Comparison of ENCODE assay signal across 7 cellular contexts in genomic region chr7:99551329-99551728, GRCh38. TPM values are rescaled to one million over a fixed set of nuclear protein-coding genes. Genes with fewer than 3 reads are reported as not detected.
DNase-seq lines count a peak whose midpoint lies in the region; ATAC-seq and TF ChIP-seq lines count a peak whose summit lies in the region.

No MANE protein-coding gene starts in this region.

- intact Hi-C loops in activated CD8-positive, alpha-beta T cell treated with anti-CD3 and anti-CD28 coated beads for 36 hours (cut with micrococcal nuclease) = loop anchor here (10.0 kb wide), 1 partner anchor 47 kb away; the partner anchor contains the start of genes ZKSCAN5 and ZNF394
- intact Hi-C loops in posterior cingulate gyrus (cut with DNase I) = no loop called here

- CTCF ChIA-PET in activated CD8-positive, alpha-beta T cell treated with anti-CD3 and anti-CD28 coated beads for 36 hours (lab: Charles Lee) = interaction anchor here (1.2 kb wide), 1 partner anchor 51 kb away, joined by 3 read pairs; the partner anchor contains the start of gene ZNF394

- H3K36me3 Mint-ChIP-seq in activated CD8-positive, alpha-beta T cell treated with anti-CD3 and anti-CD28 coated beads for 36 hours (ENCODE audit: low read depth) = peaks cover 50% of the 10 kb centered on the region

- no peak for ATAC-seq in activated CD8-positive, alpha-beta T cell treated with anti-CD3 and anti-CD28 coated beads for 36 hours

- H3K4me3 Mint-ChIP-seq in activated CD8-positive, alpha-beta T cell treated with anti-CD3 and anti-CD28 coated beads for 36 hours = peak overlapping the region; percentile 90

- peak overlapping the region; percentile 38 to 97 (median 88) for H3K27ac ChIP-seq in skin epidermis

- H3K27ac Mint-ChIP-seq in activated CD8-positive, alpha-beta T cell treated with anti-CD3 and anti-CD28 coated beads for 36 hours = peak overlapping the region; percentile 93

- POLR2A ChIA-PET in activated CD8-positive, alpha-beta T cell treated with anti-CD3 and anti-CD28 coated beads for 36 hours (lab: Charles Lee) = no interaction called here

- peaks cover 2% of the 10 kb centered on the region for H3K9me3 Mint-ChIP-seq in activated CD8-positive, alpha-beta T cell treated with anti-CD3 and anti-CD28 coated beads for 36 hours

- DNase-seq in HFF-Myc (ENCODE audit: extremely low read depth, low read depth) = no peak
- no peak for DNase-seq in activated CD8-positive, alpha-beta T cell treated with anti-CD3 and anti-CD28 coated beads for 36 hours
- DNase-seq in hepatic stellate cell (ENCODE audit: low spot score) = peak; percentile 31
- no peak for DNase-seq in MV-4-11 (lab: John Stamatoyannopoulos, UW)
- DNase-seq in posterior cingulate gyrus = no peak
- DNase-seq in NCI-H774 (lab: John Stamatoyannopoulos, UW) = no peak

- TF ChIP-seq CTCF in HFF-Myc (IDR thresholded peaks at IDR 0.05; ENCODE audit: low read depth, low read length, missing control alignments) = no peak
- no peak for TF ChIP-seq CTCF in activated CD8-positive, alpha-beta T cell treated with anti-CD3 and anti-CD28 coated beads for 36 hours (IDR thresholded peaks at IDR 0.05)

- no peaks in the 10 kb centered on the region for H3K27me3 Mint-ChIP-seq in activated CD8-positive, alpha-beta T cell treated with anti-CD3 and anti-CD28 coated beads for 36 hours

- peaks cover 25% of the 10 kb centered on the region for H3K4me1 Mint-ChIP-seq in activated CD8-positive, alpha-beta T cell treated with anti-CD3 and anti-CD28 coated beads for 36 hours (ENCODE audit: low read depth)

- peak overlapping the region; percentile 85 for H3K4me3 ChIP-seq in HFF-Myc (replicated peaks; ENCODE audit: low read depth, low read length)
- peak overlapping the region; percentile 61 to 97 (median 74) for H3K4me3 ChIP-seq in skin epidermis

RNA-seq across cellular contexts. Expression of gene FAM200A, which starts 0.6 kb away (rescaled TPM):
- 1 to 10 TPM; 4.8 to 4.9 TPM for total RNA-seq in activated CD8-positive, alpha-beta T cell treated with anti-CD3 and anti-CD28 coated beads for 36 hours

RNA-seq across cellular contexts. Expression of gene ZNF655, which starts 7.1 kb away (rescaled TPM):
- 10 to 100 TPM; 63.0 to 65.2 TPM for total RNA-seq in activated CD8-positive, alpha-beta T cell treated with anti-CD3 and anti-CD28 coated beads for 36 hours

RNA-seq across cellular contexts. Expression of gene TMEM225B, which starts 46.7 kb away (rescaled TPM):
- 1 to 10 TPM in 1 of 2 experiments, under 1 TPM in 1; 0.92 to 2.2 TPM for total RNA-seq in activated CD8-positive, alpha-beta T cell treated with anti-CD3 and anti-CD28 coated beads for 36 hours

RNA-seq across cellular contexts. Expression of gene ZKSCAN5, which starts 46.9 kb away (rescaled TPM):
- 1 to 10 TPM; 7.6 to 7.9 TPM for total RNA-seq in activated CD8-positive, alpha-beta T cell treated with anti-CD3 and anti-CD28 coated beads for 36 hours

RNA-seq across cellular contexts. Expression of gene ZNF394, which starts 51.2 kb away (rescaled TPM):
- 10 to 100 TPM; 25.9 to 28.0 TPM for total RNA-seq in activated CD8-positive, alpha-beta T cell treated with anti-CD3 and anti-CD28 coated beads for 36 hours
